In genomic region chr2:17179145-17179808, GRCh38 we compare ENCODE assay signal across 7 cellular contexts.
"Had no signal": no experiment of that assay in that cellular context is flagged by ENCODE, and none has a peak within 500 bp of the region (broad histone marks: within the 10 kb centered on the region; RNA-seq: fewer than 3 reads in every experiment).

No MANE protein-coding gene starts in this region.

- H3K4me2 ChIP-seq: GM23338 had no signal

- ATAC-seq: GM23338 had no signal

- H3K4me3 ChIP-seq: GM23338 had no signal

- DNase-seq: H9, HCEC 1CT, KBM-7 had no signal

- FAIRE-seq: H1, H54, HTR-8/SVneo had no signal
